ENCODE assay signal across 1 cellular context in the genomic region with DNA sequence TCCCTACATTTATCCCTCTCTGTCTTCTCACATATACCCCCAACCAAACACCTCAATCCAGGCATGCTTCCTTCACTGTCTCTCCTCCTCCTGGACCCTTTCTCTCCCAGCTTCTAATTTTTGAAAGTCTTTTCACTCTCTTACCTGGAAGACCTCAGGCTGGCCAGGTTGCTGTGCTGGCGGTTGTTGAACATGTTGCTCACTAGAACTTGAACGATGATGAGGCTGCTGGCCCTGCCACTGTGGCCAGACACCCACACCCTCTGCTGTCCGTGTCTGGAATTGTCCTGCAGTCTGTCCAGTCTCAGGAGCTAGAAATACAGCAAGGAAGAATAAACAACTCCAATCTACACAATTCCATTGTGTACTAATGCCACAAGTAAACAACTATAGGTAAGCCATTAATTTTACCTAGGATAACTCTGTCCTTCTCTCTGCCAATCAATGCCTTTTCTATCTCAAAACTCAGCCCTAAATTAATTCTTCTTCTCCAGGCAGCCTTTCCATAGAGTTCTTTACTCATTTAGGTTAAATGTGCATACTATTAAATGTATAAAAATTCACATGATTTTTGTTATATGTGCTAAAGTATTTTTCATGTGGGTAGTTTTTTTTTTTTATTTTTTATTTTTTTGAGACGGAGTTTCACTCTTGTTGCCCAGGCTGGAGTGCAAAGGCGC.
TF ChIP-seq lines count a peak whose summit lies in the region.

No MANE protein-coding gene starts in this region.

TF ChIP-seq in GM12878, 131 proteins besides CTCF, POLR2A, EP300 and RAD21:
- TF ChIP-seq SREBF2 (IDR thresholded peaks at IDR 0.05; ENCODE audit: low read length) (no peak), BHLHE40 (IDR thresholded peaks at IDR 0.05; ENCODE audit: borderline replicate concordance in 1 of 2, low read depth in 2 of 2, low read length in 1 of 2) (no peak), SMC3 (IDR thresholded peaks at IDR 0.05; ENCODE audit: borderline replicate concordance, low read length) (peak; percentile 57), CBX5 (IDR thresholded peaks at IDR 0.05; ENCODE audit: low read depth) (no peak)
- TF ChIP-seq, protein P1, sequence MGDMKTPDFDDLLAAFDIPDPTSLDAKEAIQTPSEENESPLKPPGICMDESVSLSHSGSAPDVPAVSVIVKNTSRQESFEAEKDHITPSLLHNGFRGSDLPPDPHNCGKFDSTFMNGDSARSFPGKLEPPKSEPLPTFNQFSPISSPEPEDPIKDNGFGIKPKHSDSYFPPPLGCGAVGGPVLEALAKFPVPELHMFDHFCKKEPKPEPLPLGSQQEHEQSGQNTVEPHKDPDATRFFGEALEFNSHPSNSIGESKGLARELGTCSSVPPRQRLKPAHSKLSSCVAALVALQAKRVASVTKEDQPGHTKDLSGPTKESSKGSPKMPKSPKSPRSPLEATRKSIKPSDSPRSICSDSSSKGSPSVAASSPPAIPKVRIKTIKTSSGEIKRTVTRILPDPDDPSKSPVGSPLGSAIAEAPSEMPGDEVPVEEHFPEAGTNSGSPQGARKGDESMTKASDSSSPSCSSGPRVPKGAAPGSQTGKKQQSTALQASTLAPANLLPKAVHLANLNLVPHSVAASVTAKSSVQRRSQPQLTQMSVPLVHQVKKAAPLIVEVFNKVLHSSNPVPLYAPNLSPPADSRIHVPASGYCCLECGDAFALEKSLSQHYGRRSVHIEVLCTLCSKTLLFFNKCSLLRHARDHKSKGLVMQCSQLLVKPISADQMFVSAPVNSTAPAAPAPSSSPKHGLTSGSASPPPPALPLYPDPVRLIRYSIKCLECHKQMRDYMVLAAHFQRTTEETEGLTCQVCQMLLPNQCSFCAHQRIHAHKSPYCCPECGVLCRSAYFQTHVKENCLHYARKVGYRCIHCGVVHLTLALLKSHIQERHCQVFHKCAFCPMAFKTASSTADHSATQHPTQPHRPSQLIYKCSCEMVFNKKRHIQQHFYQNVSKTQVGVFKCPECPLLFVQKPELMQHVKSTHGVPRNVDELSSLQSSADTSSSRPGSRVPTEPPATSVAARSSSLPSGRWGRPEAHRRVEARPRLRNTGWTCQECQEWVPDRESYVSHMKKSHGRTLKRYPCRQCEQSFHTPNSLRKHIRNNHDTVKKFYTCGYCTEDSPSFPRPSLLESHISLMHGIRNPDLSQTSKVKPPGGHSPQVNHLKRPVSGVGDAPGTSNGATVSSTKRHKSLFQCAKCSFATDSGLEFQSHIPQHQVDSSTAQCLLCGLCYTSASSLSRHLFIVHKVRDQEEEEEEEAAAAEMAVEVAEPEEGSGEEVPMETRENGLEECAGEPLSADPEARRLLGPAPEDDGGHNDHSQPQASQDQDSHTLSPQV (IDR thresholded peaks at IDR 0.05) = no peak
TF ChIP-seq in GM12878: peak in this region for 1.
